1 cellular context compared by ENCODE assay signal in genomic region chr11:11722861-11723260, GRCh38.
TF ChIP-seq lines count a peak whose summit lies in the region.

No MANE protein-coding gene starts in this region.

TF ChIP-seq in H1, 55 proteins besides CTCF, POLR2A, EP300 and RAD21:
- no peak for TF ChIP-seq JUN (IDR thresholded peaks at IDR 0.05; ENCODE audit: low read depth, low read length)
- no peak for TF ChIP-seq KDM4A (IDR thresholded peaks at IDR 0.05; ENCODE audit: low read depth, low read length, severe bottlenecking)
- TF ChIP-seq SIRT6 (IDR thresholded peaks at IDR 0.05; ENCODE audit: low read length): no peak
- no peak for TF ChIP-seq POLR2AphosphoS5 (IDR thresholded peaks at IDR 0.05; ENCODE audit: low read depth, low read length)
- no peak for TF ChIP-seq HDAC6 (IDR thresholded peaks at IDR 0.05; ENCODE audit: low read depth, low read length)
- no peak for TF ChIP-seq CHD2 (IDR thresholded peaks at IDR 0.05; ENCODE audit: low read length)
- no peak for TF ChIP-seq EGR1 (IDR thresholded peaks at IDR 0.05; ENCODE audit: borderline replicate concordance, low read depth, low read length)
- TF ChIP-seq NANOG (IDR thresholded peaks at IDR 0.05; ENCODE audit: insufficient read depth, low read depth, low read length, poor library complexity, severe bottlenecking): no peak
- no peak for TF ChIP-seq ASH2L (IDR thresholded peaks at IDR 0.05; ENCODE audit: low read length)
- no peak for TF ChIP-seq SUZ12 (IDR thresholded peaks at IDR 0.05; ENCODE audit: low read length)
